In genomic region chr16:1420111-1420539, GRCh38 we compare ENCODE assay signal across 8 cellular contexts. TPM values are rescaled to one million over a fixed set of nuclear protein-coding genes. Genes with fewer than 3 reads are reported as not detected.
A peak's percentile ranks its signal among the peaks of the same experiment; 100 is the strongest.
DNase-seq lines count a peak whose midpoint lies in the region; ATAC-seq and TF ChIP-seq lines count a peak whose summit lies in the region.

No MANE protein-coding gene starts in this region.

- no peaks in the 10 kb centered on the region for H3K27me3 ChIP-seq in body of pancreas
- no peaks in the 10 kb centered on the region for H3K27me3 ChIP-seq in mononuclear cell (ENCODE audit: insufficient read depth, low read length)

- H3K27ac ChIP-seq in body of pancreas, result peak overlapping the region; percentile 40 to 94 (median 81)

- peak; percentile 18 for DNase-seq in activated CD4-positive, alpha-beta T cell treated with anti-CD3 and anti-CD28 coated beads, Interleukin-2, amount 10 ng/mL, durations not matched to agents 7 days and 5 days
- no peak for DNase-seq in activated CD4-positive, alpha-beta T cell treated with anti-CD3 and anti-CD28 coated beads, Interleukin-2, amount 50 U/mL, for 1 hour
- DNase-seq in body of pancreas, result peak in 1 of 4 donors; percentile 16
- DNase-seq in stimulated activated CD8-positive, alpha-beta memory T cell treated with anti-CD3 and anti-CD28 coated beads, Interleukin-4, amount 100 ng/mL, for 48 hours, result no peak
- DNase-seq in activated CD4-positive, alpha-beta T cell treated with anti-CD3 and anti-CD28 coated beads, Interleukin-2, amount 50 U/mL, for 4 hours, result no peak

- WGBS in body of pancreas, 2 donors, result 0 to 2% methylated on average over 1 to 22 of the region's 22 CpGs

- CTCF ChIA-PET in activated CD4-positive, alpha-beta T cell treated with anti-CD3 and anti-CD28 coated beads, Interleukin-2, amount 10 ng/mL, durations not matched to agents 7 days and 5 days (lab: Charles Lee), result interaction anchor here (0.6 to 1.4 kb wide), 6 partner anchors 9 to 528 kb away, joined by 3 to 4 read pairs (median 3); partner anchors contain the start of gene MAPK8IP3

- no peaks in the 10 kb centered on the region for H3K27me3 Mint-ChIP-seq in activated CD4-positive, alpha-beta T cell treated with anti-CD3 and anti-CD28 coated beads, Interleukin-2, amount 10 ng/mL, durations not matched to agents 7 days and 5 days

- no peaks in the 10 kb centered on the region for H3K36me3 ChIP-seq in body of pancreas (replicated peaks in 1 of 2; ENCODE audit: insufficient read depth in 1 of 2, low read depth in 2 of 2)

- intact Hi-C loops in body of pancreas (cut with DNase I), result no loop called here

- ATAC-seq in HG03457 (IDR thresholded peaks at IDR 0.05; ENCODE audit: unreplicated experiment) (peak; percentile 14), body of pancreas (no peak), GM21423 (IDR thresholded peaks at IDR 0.05; ENCODE audit: unreplicated experiment) (no peak)

- H3K4me3 ChIP-seq in body of pancreas (peak overlapping the region; percentile 78 to 97), mononuclear cell (ENCODE audit: low read length) (peak overlapping the region; percentile 63)

- peaks cover 4% of the 10 kb centered on the region for H3K9me3 Mint-ChIP-seq in activated CD4-positive, alpha-beta T cell treated with anti-CD3 and anti-CD28 coated beads, Interleukin-2, amount 10 ng/mL, durations not matched to agents 7 days and 5 days

- H3K9me3 ChIP-seq in body of pancreas (no peaks in the 10 kb centered on the region), mononuclear cell (ENCODE audit: low read depth, low read length) (no peaks in the 10 kb centered on the region)

- peaks cover 39% of the 10 kb centered on the region for H3K4me1 Mint-ChIP-seq in activated CD4-positive, alpha-beta T cell treated with anti-CD3 and anti-CD28 coated beads, Interleukin-2, amount 10 ng/mL, durations not matched to agents 7 days and 5 days

- TF ChIP-seq CTCF in body of pancreas (IDR thresholded peaks at IDR 0.05), result no peak

- H3K4me1 ChIP-seq in body of pancreas, result peaks cover 41% of the 10 kb centered on the region
- peaks cover 21% of the 10 kb centered on the region for H3K4me1 ChIP-seq in mononuclear cell (ENCODE audit: insufficient read depth, low read length)

- H3K27ac Mint-ChIP-seq in activated CD4-positive, alpha-beta T cell treated with anti-CD3 and anti-CD28 coated beads, Interleukin-2, amount 10 ng/mL, durations not matched to agents 7 days and 5 days, result peak overlapping the region; percentile 98

- peak overlapping the region; percentile 90 for H3K4me3 Mint-ChIP-seq in activated CD4-positive, alpha-beta T cell treated with anti-CD3 and anti-CD28 coated beads, Interleukin-2, amount 10 ng/mL, durations not matched to agents 7 days and 5 days

- POLR2A ChIA-PET in activated CD4-positive, alpha-beta T cell treated with anti-CD3 and anti-CD28 coated beads, Interleukin-2, amount 10 ng/mL, durations not matched to agents 7 days and 5 days (lab: Charles Lee), result interaction anchor here (0.6 to 1.0 kb wide), 3 partner anchors 111 to 1168 kb away, joined by 3 to 7 read pairs (median 3); partner anchors contain the start of genes JPT2 and UBE2I

- no peak for TF ChIP-seq POLR2A in body of pancreas (IDR thresholded peaks at IDR 0.05)

- peaks cover 9% of the 10 kb centered on the region for H3K36me3 Mint-ChIP-seq in activated CD4-positive, alpha-beta T cell treated with anti-CD3 and anti-CD28 coated beads, Interleukin-2, amount 10 ng/mL, durations not matched to agents 7 days and 5 days (ENCODE audit: low read depth)

RNA-seq across cellular contexts. Expression of gene UQCC4, which starts 0.4 kb away (rescaled TPM):
- 10 to 100 TPM; 11.2 to 13.4 TPM for total RNA-seq in activated CD4-positive, alpha-beta T cell treated with anti-CD3 and anti-CD28 coated beads, Interleukin-2, amount 10 ng/mL, durations not matched to agents 7 days and 5 days
- total RNA-seq in body of pancreas (1 to 10 TPM in 1 of 2 donors, under 1 TPM in 1; 0.99 to 3.9 TPM), mononuclear cell (4.3 TPM)

RNA-seq across cellular contexts. Expression of gene UNKL, which starts 5.6 kb away (rescaled TPM):
- 10 to 100 TPM; 31.8 to 37.9 TPM for total RNA-seq in activated CD4-positive, alpha-beta T cell treated with anti-CD3 and anti-CD28 coated beads, Interleukin-2, amount 10 ng/mL, durations not matched to agents 7 days and 5 days
- total RNA-seq in body of pancreas (10 to 100 TPM; 11.2 to 21.4 TPM), mononuclear cell (18.4 TPM)

RNA-seq across cellular contexts. Expression of gene PERCC1, which starts 10.8 kb away (rescaled TPM):
- total RNA-seq in activated CD4-positive, alpha-beta T cell treated with anti-CD3 and anti-CD28 coated beads, Interleukin-2, amount 10 ng/mL, durations not matched to agents 7 days and 5 days, result not detected
- total RNA-seq in body of pancreas, result not detected
- 0.84 TPM for total RNA-seq in mononuclear cell

RNA-seq across cellular contexts. Expression of gene CCDC154, which starts 24.2 kb away (rescaled TPM):
- total RNA-seq in activated CD4-positive, alpha-beta T cell treated with anti-CD3 and anti-CD28 coated beads, Interleukin-2, amount 10 ng/mL, durations not matched to agents 7 days and 5 days, result 1 to 10 TPM; 1.9 to 2.7 TPM
- total RNA-seq in body of pancreas (1 to 10 TPM; 2.1 to 2.3 TPM), mononuclear cell (0.21 TPM)

RNA-seq across cellular contexts. Expression of gene CLCN7, which starts 54.7 kb away (rescaled TPM):
- 10 to 100 TPM; 58.3 to 64.0 TPM for total RNA-seq in activated CD4-positive, alpha-beta T cell treated with anti-CD3 and anti-CD28 coated beads, Interleukin-2, amount 10 ng/mL, durations not matched to agents 7 days and 5 days
- total RNA-seq in body of pancreas, result 100 to 1,000 TPM in 1 of 2 donors, 10 to 100 TPM in 1; 27.2 to 115 TPM
- 58.2 TPM for total RNA-seq in mononuclear cell
